2 cellular contexts compared by ENCODE assay signal in the genomic region with DNA sequence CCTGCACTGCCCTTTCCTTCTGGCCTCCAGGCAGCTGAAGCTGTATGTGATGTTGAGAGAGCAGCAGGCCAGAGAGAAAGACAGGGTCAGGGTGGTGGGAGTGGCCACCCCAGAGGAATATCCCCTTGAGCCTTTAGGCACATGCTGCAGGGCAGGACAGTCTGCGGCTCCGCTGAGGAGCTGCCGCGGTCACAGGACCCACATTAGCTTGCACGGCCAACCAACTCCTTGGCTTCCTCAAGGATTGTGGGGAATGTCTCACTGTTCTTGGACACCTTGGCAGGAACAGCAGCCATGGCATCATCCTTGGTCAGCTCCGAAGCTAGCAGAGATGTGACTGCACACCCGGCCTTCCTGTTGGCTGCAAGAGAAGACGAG.
TF ChIP-seq lines count a peak whose summit lies in the region.

No MANE protein-coding gene starts in this region.

TF ChIP-seq in SK-N-SH, 30 proteins besides CTCF, POLR2A, EP300 and RAD21 (continued from another document):
- no peak for TF ChIP-seq TCF12 (IDR thresholded peaks at IDR 0.05)
- no peak for TF ChIP-seq IRF3 (IDR thresholded peaks at IDR 0.05; ENCODE audit: low read depth, low read length)
- no peak for TF ChIP-seq MEF2A (IDR thresholded peaks at IDR 0.05; ENCODE audit: borderline replicate concordance, low read depth)
- TF ChIP-seq TAF1 (IDR thresholded peaks at IDR 0.05; ENCODE audit: borderline replicate concordance, low read depth, low read length): no peak
- no peak for TF ChIP-seq CHD2 (IDR thresholded peaks at IDR 0.05; ENCODE audit: low read length, partially characterized antibody)
- no peak for TF ChIP-seq POLR2AphosphoS5 (IDR thresholded peaks at IDR 0.05; ENCODE audit: low read depth, low read length)

TF ChIP-seq in SK-N-SH treated with all-trans-retinoic acid at 6 μM for 48 hours, 23 proteins besides CTCF, POLR2A, EP300 and RAD21:
- TF ChIP-seq CSRNP3 (CRISPR knock-in tag; IDR thresholded peaks at IDR 0.05) (no peak), ESRRG (CRISPR knock-in tag; IDR thresholded peaks at IDR 0.05) (no peak), TOX (CRISPR knock-in tag; IDR thresholded peaks at IDR 0.05; ENCODE audit: borderline replicate concordance) (no peak), ZFP30 (CRISPR knock-in tag; IDR thresholded peaks at IDR 0.05) (no peak), OSR1 (CRISPR knock-in tag; IDR thresholded peaks at IDR 0.05) (no peak), ZNF8 (CRISPR knock-in tag; IDR thresholded peaks at IDR 0.05) (no peak), ZNF70 (CRISPR knock-in tag; IDR thresholded peaks at IDR 0.05) (no peak), ARNTL (CRISPR knock-in tag; IDR thresholded peaks at IDR 0.05; ENCODE audit: borderline replicate concordance, low read depth) (no peak), BACH2 (CRISPR knock-in tag; IDR thresholded peaks at IDR 0.05; ENCODE audit: borderline replicate concordance) (no peak), POU6F1 (CRISPR knock-in tag; IDR thresholded peaks at IDR 0.05; ENCODE audit: borderline replicate concordance, low read depth) (no peak), ZC3H10 (CRISPR knock-in tag; IDR thresholded peaks at IDR 0.05) (no peak), TSHZ2 (CRISPR knock-in tag; IDR thresholded peaks at IDR 0.05) (no peak)
